In genomic region chr14:101820283-101820798, GRCh38 we compare ENCODE assay signal across 11 cellular contexts. TPM values are rescaled to one million over a fixed set of nuclear protein-coding genes. Genes with fewer than 3 reads are reported as not detected.
A peak's percentile ranks its signal among the peaks of the same experiment; 100 is the strongest.
DNase-seq lines count a peak whose midpoint lies in the region; ATAC-seq lines count a peak whose summit lies in the region.
"Had no signal": no experiment of that assay in that cellular context is flagged by ENCODE, and none has a peak within 500 bp of the region (broad histone marks: within the 10 kb centered on the region; RNA-seq: fewer than 3 reads in every experiment).

No MANE protein-coding gene starts in this region.

- CTCF ChIA-PET in naive thymus-derived CD4-positive, alpha-beta T cell (lab: Charles Lee) = interaction anchor here (0.8 to 2.1 kb wide), 5 partner anchors 8 to 50 kb away, joined by 3 to 12 read pairs (median 3); no protein-coding TSS in a partner anchor

- H3K9me3 ChIP-seq in naive thymus-derived CD4-positive, alpha-beta T cell (ENCODE audit: control insufficient read depth in 2 of 3, low read length in 3 of 3) = no peaks in the 10 kb centered on the region

- H3K27me3 Mint-ChIP-seq in activated T-cell treated with anti-CD3 and anti-CD28 coated beads, Interleukin-2, amount 50 U/mL, for 72 hours (ENCODE audit: low read depth) = no peaks in the 10 kb centered on the region
- H3K27me3 Mint-ChIP-seq in naive thymus-derived CD4-positive, alpha-beta T cell = peaks cover 0 to 2% (median 0%) of the 10 kb centered on the region in 5 donors

- H3K27ac ChIP-seq in naive thymus-derived CD4-positive, alpha-beta T cell (ENCODE audit: low read depth, low read length) = peak overlapping the region; percentile 97
- H3K27ac ChIP-seq: SK-N-MC had no signal

- peaks cover 92% of the 10 kb centered on the region for H3K4me1 Mint-ChIP-seq in activated T-cell treated with anti-CD3 and anti-CD28 coated beads, Interleukin-2, amount 50 U/mL, for 72 hours (ENCODE audit: low read depth)
- H3K4me1 Mint-ChIP-seq in naive thymus-derived CD4-positive, alpha-beta T cell = peaks cover 57 to 90% (median 85%) of the 10 kb centered on the region in 7 donors

- peaks cover 16 to 30% of the 10 kb centered on the region in 2 donors for H3K36me3 Mint-ChIP-seq in activated T-cell treated with anti-CD3 and anti-CD28 coated beads, Interleukin-2, amount 50 U/mL, for 72 hours (ENCODE audit: insufficient read depth in 2 of 2)
- peaks cover 0 to 54% (median 16%) of the 10 kb centered on the region in 5 donors for H3K36me3 Mint-ChIP-seq in naive thymus-derived CD4-positive, alpha-beta T cell

- peak overlapping the region; percentile 77 to 83 for H3K4me3 Mint-ChIP-seq in activated T-cell treated with anti-CD3 and anti-CD28 coated beads, Interleukin-2, amount 50 U/mL, for 72 hours
- peak overlapping the region; percentile 74 to 94 (median 89) for H3K4me3 Mint-ChIP-seq in naive thymus-derived CD4-positive, alpha-beta T cell

- H3K27me3 ChIP-seq in naive thymus-derived CD4-positive, alpha-beta T cell (ENCODE audit: control insufficient read depth in 2 of 2, insufficient read depth in 2 of 2, low read length in 2 of 2) = no peaks in the 10 kb centered on the region

- H3K36me3 ChIP-seq in naive thymus-derived CD4-positive, alpha-beta T cell (ENCODE audit: control insufficient read depth in 2 of 3, insufficient read depth in 3 of 3, low read length in 3 of 3) = peaks cover 0 to 5% (median 0%) of the 10 kb centered on the region in 3 experiments

- H3K27ac Mint-ChIP-seq in activated T-cell treated with anti-CD3 and anti-CD28 coated beads, Interleukin-2, amount 50 U/mL, for 72 hours = peak overlapping the region; percentile 95
- H3K27ac Mint-ChIP-seq in naive thymus-derived CD4-positive, alpha-beta T cell = peak overlapping the region; percentile 90 to 100 (median 99)

- H3K9me3 Mint-ChIP-seq in activated T-cell treated with anti-CD3 and anti-CD28 coated beads, Interleukin-2, amount 50 U/mL, for 72 hours = no peaks in the 10 kb centered on the region
- H3K9me3 Mint-ChIP-seq in naive thymus-derived CD4-positive, alpha-beta T cell = peaks cover 0 to 4% (median 0%) of the 10 kb centered on the region in 11 donors

- POLR2A ChIA-PET in naive thymus-derived CD4-positive, alpha-beta T cell (lab: Charles Lee) = interaction anchor here (0.6 to 6.3 kb wide), 20 partner anchors 9 to 498 kb away, joined by 3 to 204 read pairs (median 4); partner anchors contain the start of gene PPP2R5C

- DNase-seq in activated T-cell treated with anti-CD3 and anti-CD28 coated beads, Interleukin-2, amount 50 U/mL, for 72 hours = peak; percentile 65 to 66
- peak in 7 of 9 donors; percentile 40 to 71 (median 58) for DNase-seq in naive thymus-derived CD4-positive, alpha-beta T cell
- DNase-seq in islet precursor cell (no peak), HPDE6-E6E7 (ENCODE audit: extremely low spot score) (no peak)
- DNase-seq: occipital lobe had no signal

- H3K4me3 ChIP-seq in GM08714 (ENCODE audit: low read length) = peak overlapping the region; percentile 50; the same call in 1 of the 2 replicates
- H3K4me3 ChIP-seq in naive thymus-derived CD4-positive, alpha-beta T cell (ENCODE audit: low read length) = peak overlapping the region; percentile 46
- H3K4me3 ChIP-seq: HAP-1, SK-N-MC had no signal

- ATAC-seq in HG02798 (IDR thresholded peaks at IDR 0.05; ENCODE audit: poor library complexity, unreplicated experiment) (peak; percentile 37), GM19023 (IDR thresholded peaks at IDR 0.05; ENCODE audit: unreplicated experiment) (no peak), HG03196 (IDR thresholded peaks at IDR 0.05; ENCODE audit: unreplicated experiment) (no peak)
- peak; percentile 11 to 16 for ATAC-seq in activated T-cell treated with anti-CD3 and anti-CD28 coated beads, Interleukin-2, amount 50 U/mL, for 72 hours (replicated peaks in 1 of 2)
- ATAC-seq in naive thymus-derived CD4-positive, alpha-beta T cell = no peak

- intact Hi-C loops in naive thymus-derived CD4-positive, alpha-beta T cell (cut with micrococcal nuclease) = loop anchor here (5.0 kb wide), 4 partner anchors 57 to 1753 kb away; partner anchors contain the start of genes HSP90AA1 (in 2 of the 2) and EVL (in 1 of the 2)

- peaks cover 61 to 64% of the 10 kb centered on the region in 2 donors for H3K4me1 ChIP-seq in naive thymus-derived CD4-positive, alpha-beta T cell (ENCODE audit: control insufficient read depth in 2 of 2, insufficient read depth in 2 of 2, low read length in 2 of 2)
- H3K4me1 ChIP-seq: HAP-1 had no signal

RNA-seq across cellular contexts. Expression of gene PPP2R5C, which starts 58.8 kb away (rescaled TPM):
- total RNA-seq in activated T-cell treated with anti-CD3 and anti-CD28 coated beads, Interleukin-2, amount 50 U/mL, for 72 hours = 100 to 1,000 TPM; 317 to 370 TPM
- 100 to 1,000 TPM; 266 to 449 (median 405) TPM for total RNA-seq in naive thymus-derived CD4-positive, alpha-beta T cell
- polyA plus RNA-seq in naive thymus-derived CD4-positive, alpha-beta T cell = 100 to 1,000 TPM; 155 to 181 TPM

Comparison
In these comparisons a context has a peak if more than half of its experiments do, and no peak if none do; other contexts are left out.
1. ATAC-seq: peak in HG02798 (single experiment) and activated T-cell treated with anti-CD3 and anti-CD28 coated beads, Interleukin-2, amount 50 U/mL, for 72 hours (2 of 2); none in naive thymus-derived CD4-positive, alpha-beta T cell (single experiment), GM19023 (single experiment) and HG03196 (single experiment).
2. DNase-seq: peak in activated T-cell treated with anti-CD3 and anti-CD28 coated beads, Interleukin-2, amount 50 U/mL, for 72 hours (2 of 2) and naive thymus-derived CD4-positive, alpha-beta T cell (7 of 9); none in islet precursor cell (single experiment) and HPDE6-E6E7 (single experiment).